ENCODE assay signal across 8 cellular contexts in genomic region chr6:111480988-111481830, GRCh38. TPM values are rescaled to one million over a fixed set of nuclear protein-coding genes. Genes with fewer than 3 reads are reported as not detected.
DNase-seq lines count a peak whose midpoint lies in the region; ATAC-seq, FAIRE-seq and TF ChIP-seq lines count a peak whose summit lies in the region.

No MANE protein-coding gene starts in this region.

- no peaks in the 10 kb centered on the region for H3K27me3 ChIP-seq in body of pancreas

- no peak for TF ChIP-seq CTCF in body of pancreas (IDR thresholded peaks at IDR 0.05)
- no peak for TF ChIP-seq CTCF in GM13977 (IDR thresholded peaks at IDR 0.05; ENCODE audit: extremely low read depth, insufficient read depth, missing control alignments)

- in situ Hi-C loops in GM13977 (cut with MboI; ENCODE audit: low pct_unique_long_range_greater_than_20kb, low sequenced_read_pairs, unreplicated experiment): no loop called here

- H3K36me3 ChIP-seq in body of pancreas (replicated peaks in 1 of 2; ENCODE audit: insufficient read depth in 1 of 2, low read depth in 2 of 2) (no peaks in the 10 kb centered on the region), mesodermal cell (ENCODE audit: control insufficient read depth, insufficient read depth, low read length) (peaks cover 4% of the 10 kb centered on the region)

- H3K9me3 ChIP-seq in body of pancreas: no peaks in the 10 kb centered on the region
- H3K9me3 ChIP-seq in mesodermal cell (ENCODE audit: control insufficient read depth, low read length): no peaks in the 10 kb centered on the region

- H3K4me1 ChIP-seq in body of pancreas (peaks cover 50% of the 10 kb centered on the region), mesodermal cell (ENCODE audit: control insufficient read depth, insufficient read depth, low read length, poor library complexity, severe bottlenecking) (peaks cover 15% of the 10 kb centered on the region)

- TF ChIP-seq POLR2A in body of pancreas (IDR thresholded peaks at IDR 0.05): no peak

- H3K4me3 ChIP-seq in body of pancreas: peak overlapping the region; percentile 67 to 74
- peak overlapping the region; percentile 74 for H3K4me3 ChIP-seq in mesodermal cell (ENCODE audit: extremely low read depth, insufficient read depth, low read length, poor library complexity, severe bottlenecking)

- H3K27ac ChIP-seq in body of pancreas (peak overlapping the region; percentile 97 to 99 (median 98)), mesodermal cell (ENCODE audit: low read depth, low read length, severe bottlenecking) (no peak overlapping the region)

- intact Hi-C loops in body of pancreas (cut with DNase I) (no loop called here), posterior cingulate gyrus (cut with DNase I) (loop anchor here (2.0 to 10.0 kb wide), 4 partner anchors 59 to 164 kb away; no protein-coding TSS in a partner anchor)

- ATAC-seq in body of pancreas (no peak), left lobe of liver (no peak), HG02840 (IDR thresholded peaks at IDR 0.05; ENCODE audit: low FRiP score, unreplicated experiment) (no peak)

- 14 to 16% methylated on average over 6 of the region's 6 CpGs for WGBS in body of pancreas, 2 donors
- WGBS in mesodermal cell (ENCODE audit: insufficient coverage in 2 of 2), 2 experiments: 50 to 85% methylated on average over 1 to 3 of the region's 6 CpGs

- DNase-seq in NAMALWA (ENCODE audit: low spot score) (peak; percentile 51), body of pancreas (no peak), left lobe of liver (ENCODE audit: low spot score) (no peak), posterior cingulate gyrus (no peak), GM13977 (ENCODE audit: low spot score) (no peak)

- peak; percentile 47 for FAIRE-seq in G401.6 (lab: Jason Lieb, UNC)

RNA-seq across cellular contexts. Expression of gene REV3L, which starts 1.8 kb away (rescaled TPM):
- total RNA-seq in body of pancreas (10 to 100 TPM; 28.3 to 29.7 TPM), left lobe of liver (11.7 TPM)
- polyA plus RNA-seq in mesodermal cell (2013, experiment 1 of 2): 7.4 TPM
- polyA plus RNA-seq in mesodermal cell (2013, experiment 2 of 2): 7.8 TPM
